In the genomic region with DNA sequence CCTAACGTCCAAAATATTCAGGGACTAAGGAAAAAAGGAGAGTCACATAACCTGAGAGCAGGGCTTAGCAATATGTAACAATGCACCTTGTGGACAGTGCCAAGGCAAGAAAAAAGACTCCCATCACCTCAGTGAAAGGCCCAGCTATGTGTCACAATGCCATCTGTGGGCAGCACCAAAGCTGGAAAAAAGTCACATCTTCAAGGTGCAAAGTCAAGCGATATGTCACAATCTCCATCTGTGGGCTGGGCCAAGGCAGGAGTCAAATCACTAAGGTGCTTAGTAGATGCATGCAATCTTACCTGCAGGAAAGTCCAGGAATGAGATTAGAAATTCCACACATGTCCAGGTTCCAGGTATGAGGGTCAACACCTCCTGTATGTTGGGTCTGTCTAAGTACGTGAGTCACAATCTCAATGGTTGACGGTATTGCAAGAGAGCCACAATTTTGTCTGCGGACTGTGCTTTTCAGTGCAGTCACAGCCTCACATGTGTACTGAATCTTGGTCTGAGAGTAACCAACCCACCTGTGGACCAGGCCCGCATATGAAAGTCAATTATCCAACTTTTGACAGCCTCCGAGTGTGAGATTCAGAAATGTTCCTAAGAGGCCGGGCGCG, we compare ENCODE assay signal across 8 cellular contexts. TPM values are rescaled to one million over a fixed set of nuclear protein-coding genes. Genes with fewer than 3 reads are reported as not detected.
DNase-seq lines count a peak whose midpoint lies in the region; ATAC-seq lines count a peak whose summit lies in the region.

No MANE protein-coding gene starts in this region.

- peak overlapping the region; percentile 91 for H3K4me3 Mint-ChIP-seq in activated T-cell treated with anti-CD3 and anti-CD28 coated beads, Interleukin-2, amount 50 U/mL, for 24 hours
- H3K4me3 Mint-ChIP-seq in activated naive CD8-positive, alpha-beta T cell treated with anti-CD3 and anti-CD28 coated beads, Interleukin-2, amount 10 ng/mL, durations not matched to agents 7 days and 5 days, result peak overlapping the region; percentile 92

- H3K4me3 ChIP-seq in thymus (ENCODE audit: low read length), result peak overlapping the region; percentile 86

- peak overlapping the region; percentile 71 for H3K27ac Mint-ChIP-seq in activated T-cell treated with anti-CD3 and anti-CD28 coated beads, Interleukin-2, amount 50 U/mL, for 24 hours
- H3K27ac Mint-ChIP-seq in activated naive CD8-positive, alpha-beta T cell treated with anti-CD3 and anti-CD28 coated beads, Interleukin-2, amount 10 ng/mL, durations not matched to agents 7 days and 5 days, result peak overlapping the region; percentile 15

- peaks cover 36% of the 10 kb centered on the region for H3K4me1 Mint-ChIP-seq in activated T-cell treated with anti-CD3 and anti-CD28 coated beads, Interleukin-2, amount 50 U/mL, for 24 hours (ENCODE audit: low read depth)
- H3K4me1 Mint-ChIP-seq in activated naive CD8-positive, alpha-beta T cell treated with anti-CD3 and anti-CD28 coated beads, Interleukin-2, amount 10 ng/mL, durations not matched to agents 7 days and 5 days, result peaks cover 23% of the 10 kb centered on the region

- H3K36me3 Mint-ChIP-seq in activated T-cell treated with anti-CD3 and anti-CD28 coated beads, Interleukin-2, amount 50 U/mL, for 24 hours (ENCODE audit: low read depth), result peaks cover 58% of the 10 kb centered on the region
- H3K36me3 Mint-ChIP-seq in activated naive CD8-positive, alpha-beta T cell treated with anti-CD3 and anti-CD28 coated beads, Interleukin-2, amount 10 ng/mL, durations not matched to agents 7 days and 5 days, result peaks cover 48% of the 10 kb centered on the region

- peaks cover 7% of the 10 kb centered on the region for H3K9me3 Mint-ChIP-seq in activated T-cell treated with anti-CD3 and anti-CD28 coated beads, Interleukin-2, amount 50 U/mL, for 24 hours
- H3K9me3 Mint-ChIP-seq in activated naive CD8-positive, alpha-beta T cell treated with anti-CD3 and anti-CD28 coated beads, Interleukin-2, amount 10 ng/mL, durations not matched to agents 7 days and 5 days, result peaks cover 12% of the 10 kb centered on the region

- ATAC-seq in activated naive CD8-positive, alpha-beta T cell treated with anti-CD3 and anti-CD28 coated beads, Interleukin-2, amount 10 ng/mL, durations not matched to agents 7 days and 5 days (ENCODE audit: low read depth), result no peak
- ATAC-seq in GM18873 (IDR thresholded peaks at IDR 0.05; ENCODE audit: low FRiP score, unreplicated experiment) (no peak), GM18502 (IDR thresholded peaks at IDR 0.05; ENCODE audit: poor library complexity, unreplicated experiment) (no peak)

- no peaks in the 10 kb centered on the region for H3K4me1 ChIP-seq in thymus (ENCODE audit: control insufficient read depth, insufficient read depth, low read length)

- H3K27ac ChIP-seq in thymus (ENCODE audit: low read depth), result no peak overlapping the region

- peaks cover 11% of the 10 kb centered on the region for H3K36me3 ChIP-seq in thymus (ENCODE audit: control insufficient read depth, insufficient read depth)

- H3K27me3 ChIP-seq in thymus (ENCODE audit: control insufficient read depth, insufficient read depth), result no peaks in the 10 kb centered on the region

- DNase-seq in activated T-cell treated with anti-CD3 and anti-CD28 coated beads, Interleukin-2, amount 50 U/mL, for 24 hours, result no peak
- DNase-seq in activated T-cell treated with anti-CD3 and anti-CD28 coated beads for 4 hours, result no peak
- DNase-seq in activated naive CD8-positive, alpha-beta T cell treated with anti-CD3 and anti-CD28 coated beads, Interleukin-2, amount 10 ng/mL, durations not matched to agents 7 days and 5 days, result no peak
- DNase-seq in kidney tubule cell (ENCODE audit: low spot score), result peak; percentile 30
- no peak for DNase-seq in Ammon's horn (ENCODE audit: low spot score)

- H3K27me3 Mint-ChIP-seq in activated T-cell treated with anti-CD3 and anti-CD28 coated beads, Interleukin-2, amount 50 U/mL, for 24 hours, result no peaks in the 10 kb centered on the region
- no peaks in the 10 kb centered on the region for H3K27me3 Mint-ChIP-seq in activated naive CD8-positive, alpha-beta T cell treated with anti-CD3 and anti-CD28 coated beads, Interleukin-2, amount 10 ng/mL, durations not matched to agents 7 days and 5 days

- 80% methylated on average over 10 of the region's 10 CpGs for WGBS in thymus

- POLR2A ChIA-PET in activated naive CD8-positive, alpha-beta T cell treated with anti-CD3 and anti-CD28 coated beads, Interleukin-2, amount 10 ng/mL, durations not matched to agents 7 days and 5 days (lab: Charles Lee), result interaction anchor here (1.5 to 2.4 kb wide), 7 partner anchors 12 to 1284 kb away, joined by 3 to 76 read pairs (median 8); a partner anchor contains a TSS

- no peaks in the 10 kb centered on the region for H3K9me3 ChIP-seq in thymus (ENCODE audit: control insufficient read depth)

RNA-seq across cellular contexts. Expression of a gene that starts 14.8 kb away (rescaled TPM):
- 10 to 100 TPM; 36.5 to 39.8 TPM for total RNA-seq in activated naive CD8-positive, alpha-beta T cell treated with anti-CD3 and anti-CD28 coated beads, Interleukin-2, amount 10 ng/mL, durations not matched to agents 7 days and 5 days
- 14.1 TPM for polyA plus RNA-seq in thymus
